ENCODE assay signal across 31 cellular contexts in genomic region chr17:5444209-5444608, GRCh38.
"Had no signal": no experiment of that assay in that cellular context is flagged by ENCODE, and none has a peak within 500 bp of the region (broad histone marks: within the 10 kb centered on the region; RNA-seq: fewer than 3 reads in every experiment).

No MANE protein-coding gene starts in this region.

- ATAC-seq: activated CD4-positive, alpha-beta T cell treated with anti-CD3 and anti-CD28 coated beads for 36 hours; activated CD8-positive, alpha-beta memory T cell treated with anti-CD3 and anti-CD28 coated beads, Interleukin-2, amount 10 ng/mL, durations not matched to agents 7 days and 5 days; activated CD8-positive, alpha-beta T cell treated with anti-CD3 and anti-CD28 coated beads, Interleukin-2, amount 10 ng/mL, durations not matched to agents 7 days and 5 days; effector memory CD8-positive, alpha-beta T cell; gastroesophageal sphincter; T-helper 17 cell had no signal

- H3K27ac Mint-ChIP-seq: activated CD4-positive, alpha-beta memory T cell treated with anti-CD3 and anti-CD28 coated beads for 36 hours; activated CD4-positive, alpha-beta T cell treated with anti-CD3 and anti-CD28 coated beads for 36 hours; activated CD4-positive, alpha-beta T cell treated with anti-CD3 and anti-CD28 coated beads, Interleukin-2, amount 10 ng/mL, durations not matched to agents 24 days and 14 days; activated CD8-positive, alpha-beta memory T cell treated with anti-CD3 and anti-CD28 coated beads, Interleukin-2, amount 10 ng/mL, durations not matched to agents 7 days and 5 days; activated CD8-positive, alpha-beta T cell treated with anti-CD3 and anti-CD28 coated beads, Interleukin-2, amount 10 ng/mL, durations not matched to agents 7 days and 5 days; activated naive CD8-positive, alpha-beta T cell; activated T-helper 1 cell treated with anti-CD3 and anti-CD28 coated beads, Interleukin-12 subunit alpha, Interleukin-12 subunit beta, Interleukin-2, Interleukin-4 antibody, amounts not matched to agents 30 ng/mL and 10 ng/mL and 1 ng/mL, durations not matched to agents 14 hours and 24 hours and 36 hours; activated T-helper 2 cell treated with anti-CD3 and anti-CD28 coated beads, Interferon-gamma antibody, Interleukin-2, Interleukin-4, amounts not matched to agents 10 μg/mL and 5 μg/mL and 100 μg/mL, durations not matched to agents 14 hours and 24 hours and 36 hours; effector memory CD8-positive, alpha-beta T cell; T-helper 17 cell; T-helper 2 cell treated with Interferon-gamma antibody and Interleukin-4, amounts not matched to agents 5 μg/mL and 100 μg/mL, for 36 hours had no signal

- DNase-seq: activated CD4-positive, alpha-beta memory T cell treated with anti-CD3 and anti-CD28 coated beads for 36 hours; activated CD4-positive, alpha-beta T cell treated with anti-CD3 and anti-CD28 coated beads for 36 hours; activated CD4-positive, alpha-beta T cell treated with anti-CD3 and anti-CD28 coated beads, Interleukin-2, amount 10 ng/mL, durations not matched to agents 24 days and 14 days; activated CD4-positive, CD25-positive, alpha-beta regulatory T cell; activated CD4-positive, CD25-positive, alpha-beta regulatory T cell treated with anti-CD3 and anti-CD28 coated beads, Interleukin-2, amount 50 U/mL, for 72 hours; activated CD8-positive, alpha-beta memory T cell treated with anti-CD3 and anti-CD28 coated beads, Interleukin-2, amount 10 ng/mL, durations not matched to agents 7 days and 5 days; activated CD8-positive, alpha-beta memory T cell treated with anti-CD3 and anti-CD28 coated beads, Interleukin-2, amount 50 U/mL, for 4 hours; activated CD8-positive, alpha-beta T cell treated with anti-CD3 and anti-CD28 coated beads, Interleukin-2, amount 10 ng/mL, durations not matched to agents 7 days and 5 days; activated gamma-delta T cell treated with Interleukin-2 at 50 U/mL for 16 hours; activated naive CD4-positive, alpha-beta T cell treated with anti-CD3 and anti-CD28 coated beads, Interleukin-2, amount 50 U/mL, for 16 hours; activated naive CD4-positive, alpha-beta T cell treated with Interleukin-2 at 50 U/mL for 16 hours; activated T-cell treated with anti-CD3 and anti-CD28 coated beads, Interleukin-2, amount 50 U/mL, for 1 hour; activated T-cell treated with anti-CD3 and anti-CD28 coated beads, Interleukin-2, amount 50 U/mL, for 48 hours; amniotic stem cell; anterior cingulate cortex; brain microvascular endothelial cell; cortex of kidney; dermis blood vessel endothelial cell; effector CD4-positive, alpha-beta T cell; effector memory CD8-positive, alpha-beta T cell; esophagus squamous epithelium; foreskin melanocyte; T-helper 17 cell; T1000 had no signal

- H3K27ac ChIP-seq: brain microvascular endothelial cell, epithelial cell of prostate, esophagus squamous epithelium, gastroesophageal sphincter had no signal

- H3K9me3 Mint-ChIP-seq: activated CD4-positive, alpha-beta memory T cell treated with anti-CD3 and anti-CD28 coated beads for 36 hours; activated CD4-positive, alpha-beta T cell treated with anti-CD3 and anti-CD28 coated beads, Interleukin-2, amount 10 ng/mL, durations not matched to agents 24 days and 14 days; activated T-helper 1 cell treated with anti-CD3 and anti-CD28 coated beads, Interleukin-12 subunit alpha, Interleukin-12 subunit beta, Interleukin-2, Interleukin-4 antibody, amounts not matched to agents 30 ng/mL and 10 ng/mL and 1 ng/mL, durations not matched to agents 14 hours and 24 hours and 36 hours; activated T-helper 2 cell treated with anti-CD3 and anti-CD28 coated beads, Interferon-gamma antibody, Interleukin-2, Interleukin-4, amounts not matched to agents 10 μg/mL and 5 μg/mL and 100 μg/mL, durations not matched to agents 14 hours and 24 hours and 36 hours; central memory CD8-positive, alpha-beta T cell; effector memory CD8-positive, alpha-beta T cell; T-helper 2 cell treated with Interferon-gamma antibody and Interleukin-4, amounts not matched to agents 5 μg/mL and 100 μg/mL, for 36 hours had no signal

- H3K9me3 ChIP-seq: esophagus squamous epithelium, gastroesophageal sphincter had no signal

- H3K27me3 ChIP-seq: brain microvascular endothelial cell, esophagus squamous epithelium, gastroesophageal sphincter had no signal

- H3K4me3 Mint-ChIP-seq: activated CD4-positive, alpha-beta memory T cell treated with anti-CD3 and anti-CD28 coated beads for 36 hours; activated CD4-positive, alpha-beta T cell treated with anti-CD3 and anti-CD28 coated beads for 36 hours; activated CD4-positive, alpha-beta T cell treated with anti-CD3 and anti-CD28 coated beads, Interleukin-2, amount 10 ng/mL, durations not matched to agents 24 days and 14 days; activated CD8-positive, alpha-beta memory T cell treated with anti-CD3 and anti-CD28 coated beads, Interleukin-2, amount 10 ng/mL, durations not matched to agents 7 days and 5 days; activated CD8-positive, alpha-beta T cell treated with anti-CD3 and anti-CD28 coated beads, Interleukin-2, amount 10 ng/mL, durations not matched to agents 7 days and 5 days; activated naive CD8-positive, alpha-beta T cell; activated T-helper 1 cell treated with anti-CD3 and anti-CD28 coated beads, Interleukin-12 subunit alpha, Interleukin-12 subunit beta, Interleukin-2, Interleukin-4 antibody, amounts not matched to agents 30 ng/mL and 10 ng/mL and 1 ng/mL, durations not matched to agents 14 hours and 24 hours and 36 hours; central memory CD8-positive, alpha-beta T cell; effector memory CD8-positive, alpha-beta T cell; T-helper 17 cell; T-helper 2 cell treated with Interferon-gamma antibody and Interleukin-4, amounts not matched to agents 5 μg/mL and 100 μg/mL, for 36 hours had no signal

- H3K4me3 ChIP-seq: esophagus squamous epithelium, gastroesophageal sphincter had no signal

- H3K27me3 Mint-ChIP-seq: activated CD4-positive, alpha-beta memory T cell treated with anti-CD3 and anti-CD28 coated beads for 36 hours; activated CD4-positive, alpha-beta T cell treated with anti-CD3 and anti-CD28 coated beads for 36 hours; activated CD4-positive, alpha-beta T cell treated with anti-CD3 and anti-CD28 coated beads, Interleukin-2, amount 10 ng/mL, durations not matched to agents 24 days and 14 days; activated CD8-positive, alpha-beta memory T cell treated with anti-CD3 and anti-CD28 coated beads, Interleukin-2, amount 10 ng/mL, durations not matched to agents 7 days and 5 days; activated naive CD8-positive, alpha-beta T cell; central memory CD8-positive, alpha-beta T cell; effector memory CD8-positive, alpha-beta T cell; T-helper 17 cell had no signal
